10 cellular contexts compared by ENCODE assay signal in genomic region chr10:103191198-103191597, GRCh38. TPM values are rescaled to one million over a fixed set of nuclear protein-coding genes. Genes with fewer than 3 reads are reported as not detected.
DNase-seq lines count a peak whose midpoint lies in the region; ATAC-seq, FAIRE-seq and TF ChIP-seq lines count a peak whose summit lies in the region.
"Not testable (repeated sequence)": the region's sequence is repeated elsewhere in the genome, so short reads cannot be mapped to it uniquely, and the experiment has no call there.
"Had no signal": no experiment of that assay in that cellular context is flagged by ENCODE, and none has a peak within 500 bp of the region (broad histone marks: within the 10 kb centered on the region; RNA-seq: fewer than 3 reads in every experiment).

No MANE protein-coding gene starts in this region.

- H3K4me1 Mint-ChIP-seq in CD14-positive monocyte (peaks cover 55% of the 10 kb centered on the region), T-helper 17 cell (peaks cover 23% of the 10 kb centered on the region)
- peaks cover 38% of the 10 kb centered on the region for H3K4me1 Mint-ChIP-seq in activated naive CD8-positive, alpha-beta T cell treated with anti-CD3 and anti-CD28 coated beads for 36 hours

- H3K9me3 ChIP-seq in HUES6 (ENCODE audit: control insufficient read depth, insufficient read depth, low read depth, low read length); T-helper 17 cell (ENCODE audit: control insufficient read depth, low read length, poor library complexity, severe bottlenecking); keratinocyte (ENCODE audit: control insufficient read depth, low read depth, low read length); neuron (ENCODE audit: low read length); stomach: not testable (repeated sequence)

- 66 to 74% (median 72%) methylated on average over 7 of the region's 7 CpGs for WGBS in stomach, 5 donors

- H3K27ac Mint-ChIP-seq in CD14-positive monocyte, result peak overlapping the region in 5 of 7 donors; percentile 66 to 100 (median 99)
- peak overlapping the region; percentile 63 for H3K27ac Mint-ChIP-seq in T-helper 17 cell
- H3K27ac Mint-ChIP-seq in activated naive CD8-positive, alpha-beta T cell treated with anti-CD3 and anti-CD28 coated beads for 36 hours, result not testable (repeated sequence)

- TF ChIP-seq POLR2A in stomach (IDR thresholded peaks at IDR 0.05), result not testable (repeated sequence)

- not testable (repeated sequence) for H3K27me3 Mint-ChIP-seq in CD14-positive monocyte (ENCODE audit: low read depth in 3 of 3); T-helper 17 cell; activated naive CD8-positive, alpha-beta T cell treated with anti-CD3 and anti-CD28 coated beads for 36 hours

- peak overlapping the region; percentile 94 for H3K4me2 ChIP-seq in keratinocyte (ENCODE audit: control insufficient read depth, extremely low read depth, insufficient read depth, low read depth, low read length)

- not testable (repeated sequence) for DNase-seq in CD14-positive monocyte (ENCODE audit: low spot score); T-helper 17 cell; activated naive CD8-positive, alpha-beta T cell treated with anti-CD3 and anti-CD28 coated beads for 36 hours; epithelial cell of esophagus (ENCODE audit: low read depth); keratinocyte (ENCODE audit: low read depth, low spot score); stomach

- not testable (repeated sequence) for TF ChIP-seq EP300 in stomach (IDR thresholded peaks at IDR 0.05)

- not testable (repeated sequence) for H3K27me3 ChIP-seq in HUES6 (ENCODE audit: control insufficient read depth, insufficient read depth, low read length); keratinocyte (ENCODE audit: control insufficient read depth, extremely low read depth, insufficient read depth, low read length); neuron (ENCODE audit: insufficient read depth, low read length); stomach

- not testable (repeated sequence) for FAIRE-seq in keratinocyte (lab: Jason Lieb, UNC)

- H4K20me1 ChIP-seq in keratinocyte (ENCODE audit: control insufficient read depth, extremely low read depth, insufficient read depth, low read length), result not testable (repeated sequence)

- dilution Hi-C loops in keratinocyte (cut with MboI; ENCODE audit: extremely low pct_ligation_motif_present, low sequenced_read_pairs), result not testable (repeated sequence)

- peak overlapping the region; percentile 87; the same call in 1 of the 2 replicates for H3K4me3 ChIP-seq in HUES6 (ENCODE audit: low read depth, low read length)
- H3K4me3 ChIP-seq in epithelial cell of esophagus (ENCODE audit: low read length), result peak overlapping the region; percentile 19
- H3K4me3 ChIP-seq in keratinocyte (ENCODE audit: control insufficient read depth in 2 of 3, extremely low read depth in 1 of 3, insufficient read depth in 2 of 3, low read depth in 1 of 3, low read length in 3 of 3), result not testable (repeated sequence)
- H3K4me3 ChIP-seq in neuron (ENCODE audit: low read length), result peak overlapping the region; percentile 84
- H3K4me3 ChIP-seq in stomach, result peak overlapping the region in 3 of 4 donors; percentile 86 to 92 (median 92)

- H3K36me3 ChIP-seq in HUES6 (ENCODE audit: control insufficient read depth, insufficient read depth, low read length); keratinocyte (ENCODE audit: control insufficient read depth in 2 of 2, extremely low read depth in 1 of 2, insufficient read depth in 2 of 2, low read length in 2 of 2); neuron (ENCODE audit: insufficient read depth, low read length); stomach: not testable (repeated sequence)

- H3K79me2 ChIP-seq in keratinocyte (ENCODE audit: control insufficient read depth, insufficient read depth, low read length), result peaks cover 66% of the 10 kb centered on the region

- not testable (repeated sequence) for H3K9ac ChIP-seq in HUES6 (ENCODE audit: low read length); keratinocyte (ENCODE audit: control insufficient read depth, extremely low read depth, insufficient read depth, low read length)

- peaks cover 21% of the 10 kb centered on the region for H3K4me1 ChIP-seq in HUES6 (ENCODE audit: control insufficient read depth, insufficient read depth, low read length)
- peaks cover 12% of the 10 kb centered on the region for H3K4me1 ChIP-seq in keratinocyte (ENCODE audit: control insufficient read depth, extremely low read depth, insufficient read depth, low read length)
- peaks cover 12% of the 10 kb centered on the region for H3K4me1 ChIP-seq in neuron (ENCODE audit: insufficient read depth, low read length)
- H3K4me1 ChIP-seq in stomach, result peaks cover 26 to 78% (median 61%) of the 10 kb centered on the region in 4 donors

- TF ChIP-seq CTCF in CD14-positive monocyte (IDR thresholded peaks at IDR 0.05); epithelial cell of esophagus (IDR thresholded peaks at IDR 0.05; ENCODE audit: insufficient read depth, low read depth, low read length, missing control alignments); keratinocyte (optimal IDR thresholded peaks at IDR 0.05 in 1 of 3, IDR thresholded peaks at IDR 0.05 in 1 of 3, conservative IDR thresholded peaks at IDR 0.05 in 1 of 3; ENCODE audit: extremely low read depth in 1 of 3, insufficient read depth in 2 of 3, low read length in 3 of 3); stomach (IDR thresholded peaks at IDR 0.05): not testable (repeated sequence)

- not testable (repeated sequence) for ATAC-seq in T-helper 17 cell

- intact Hi-C loops in CD14-positive monocyte (cut with micrococcal nuclease), result loop anchor here in 1 of 2 donors (5.0 kb wide), 1 partner anchor 51 kb away; no protein-coding TSS in a partner anchor
- intact Hi-C loops in stomach (cut with DNase I; ENCODE audit: low total_unique reads), result not testable (repeated sequence)

- H3K4me3 Mint-ChIP-seq in CD14-positive monocyte (peak overlapping the region; percentile 99 to 100), T-helper 17 cell (peak overlapping the region; percentile 99)
- H3K4me3 Mint-ChIP-seq in activated naive CD8-positive, alpha-beta T cell treated with anti-CD3 and anti-CD28 coated beads for 36 hours, result peak overlapping the region; percentile 99

- H3K36me3 Mint-ChIP-seq in CD14-positive monocyte, result peaks cover 15 to 25% of the 10 kb centered on the region in 2 donors
- H3K36me3 Mint-ChIP-seq in T-helper 17 cell (ENCODE audit: low read depth), result not testable (repeated sequence)
- H3K36me3 Mint-ChIP-seq in activated naive CD8-positive, alpha-beta T cell treated with anti-CD3 and anti-CD28 coated beads for 36 hours, result peaks cover 15% of the 10 kb centered on the region

- H3K9me1 ChIP-seq in keratinocyte (ENCODE audit: control insufficient read depth, extremely low read depth, insufficient read depth, low read length), result not testable (repeated sequence)

- H2AFZ ChIP-seq in keratinocyte (ENCODE audit: control insufficient read depth, low read length); neuron (ENCODE audit: low read depth, low read length): not testable (repeated sequence)

- H3K9me3 Mint-ChIP-seq in CD14-positive monocyte; activated naive CD8-positive, alpha-beta T cell treated with anti-CD3 and anti-CD28 coated beads for 36 hours: not testable (repeated sequence)

- H3K27ac ChIP-seq in HUES6 (ENCODE audit: low read depth, low read length); keratinocyte (ENCODE audit: control insufficient read depth, insufficient read depth, low read length): not testable (repeated sequence)
- peak overlapping the region; percentile 13 to 99 (median 98) for H3K27ac ChIP-seq in stomach

RNA-seq across cellular contexts. Expression of gene NT5C2, which starts 1.9 kb away (rescaled TPM):
- polyA plus RNA-seq in CD14-positive monocyte, result 100 to 1,000 TPM in 1 of 2 donors, 10 to 100 TPM in 1; 81.8 to 116 TPM
- total RNA-seq in T-helper 17 cell, result 10 to 100 TPM; 49.1 to 58.0 TPM
- total RNA-seq in activated naive CD8-positive, alpha-beta T cell treated with anti-CD3 and anti-CD28 coated beads for 36 hours, result 10 to 100 TPM; 41.8 to 46.8 TPM
- polyA plus RNA-seq in keratinocyte, result 56.8 to 88.6 TPM (median 62.8 TPM) in 3 replicates
- polyA plus RNA-seq in keratinocyte (2011; ENCODE audit: low read depth), result 64.9 TPM
- polyA plus RNA-seq in keratinocyte (2011; cell fraction: cytosol; rRNA removed), result 42.7 and 84.9 TPM in 2 replicates
- polyA plus RNA-seq in keratinocyte (2011; cell fraction: nucleus; rRNA removed), result 64.1 and 77.8 TPM in 2 replicates
- polyA plus RNA-seq in keratinocyte (2012; ENCODE audit: low replicate concordance), result 32.6 and 58.1 TPM in 2 replicates
- polyA minus RNA-seq in keratinocyte, result 31.4 to 54.9 TPM (median 37.2 TPM) in 3 replicates
- polyA minus RNA-seq in keratinocyte (2011; cell fraction: cytosol; rRNA and poly(A)+ RNA removed), result 22.1 TPM
- 31.4 and 83.2 TPM in 2 replicates for polyA minus RNA-seq in keratinocyte (2011; cell fraction: nucleus; rRNA and poly(A)+ RNA removed)
- total RNA-seq in stomach, result 100 to 1,000 TPM in 1 of 5 donors, 10 to 100 TPM in 4; 20.0 to 176 (median 87.5) TPM
- 10 to 100 TPM; 21.8 to 37.9 (median 33.3) TPM for polyA plus RNA-seq in stomach

RNA-seq across cellular contexts. Expression of gene RPEL1, which starts 54.5 kb away (rescaled TPM):
- not detected for polyA plus RNA-seq in CD14-positive monocyte
- total RNA-seq in T-helper 17 cell, result not detected
- total RNA-seq in activated naive CD8-positive, alpha-beta T cell treated with anti-CD3 and anti-CD28 coated beads for 36 hours, result under 1 TPM in 1 of 2 experiments, not detected in 1; 0.10 TPM
- polyA plus RNA-seq in keratinocyte, result 0.04 to 0.11 TPM (median 0.05 TPM) in 3 replicates
- not detected for polyA plus RNA-seq in keratinocyte (2011; ENCODE audit: low read depth)
- polyA plus RNA-seq in keratinocyte (2011; cell fraction: cytosol; rRNA removed), result 0.04 TPM in 2 replicates
- polyA plus RNA-seq in keratinocyte (2011; cell fraction: nucleus; rRNA removed), result 0.09 and 0.10 TPM in 2 replicates
- polyA plus RNA-seq in keratinocyte (2012; ENCODE audit: low replicate concordance), result 0.05 and 0.11 TPM in 2 replicates
- polyA minus RNA-seq in keratinocyte, result 0.13 to 0.16 TPM (median 0.13 TPM) in 3 replicates
- not detected for polyA minus RNA-seq in keratinocyte (2011; cell fraction: cytosol; rRNA and poly(A)+ RNA removed)
- polyA minus RNA-seq in keratinocyte (2011; cell fraction: nucleus; rRNA and poly(A)+ RNA removed), result not detected in 2 replicates
- not detected for total RNA-seq in stomach
- not detected for polyA plus RNA-seq in stomach
- total RNA-seq: cerebellum, foreskin keratinocyte had no signal
- polyA plus RNA-seq: foreskin keratinocyte had no signal
